ENCODE assay signal across 8 cellular contexts in the genomic region with DNA sequence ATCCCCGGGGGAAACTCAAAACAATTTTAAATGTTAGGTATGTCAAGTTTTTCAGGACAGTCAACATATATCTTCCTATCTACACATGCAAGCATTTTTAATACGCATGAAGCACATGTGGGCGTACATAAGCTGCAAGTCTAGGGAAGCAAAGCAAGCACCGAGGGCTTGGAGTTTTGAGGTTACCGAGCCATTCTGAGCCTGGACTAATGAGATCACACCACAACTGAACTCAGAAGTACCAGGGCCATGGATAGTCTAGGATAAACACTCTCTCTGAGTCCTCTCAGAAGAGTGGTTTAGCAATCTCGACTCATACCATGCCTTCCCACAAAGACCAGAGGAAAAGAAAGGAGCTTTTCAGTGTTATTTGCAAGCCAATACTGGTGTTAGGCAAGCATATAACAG.
DNase-seq lines count a peak whose midpoint lies in the region; ATAC-seq and TF ChIP-seq lines count a peak whose summit lies in the region.

No MANE protein-coding gene starts in this region.

- DNase-seq in cardiac fibroblast (ENCODE audit: low read depth in 2 of 2) (peak; percentile 51 to 55), NCI-H2171 treated with DMSO at 0.1 percent for 48 hours (lab: John Stamatoyannopoulos, UW) (no peak), WERI-Rb-1 (no peak), SW 1271 (lab: John Stamatoyannopoulos, UW) (no peak), NCI-H526 treated with DMSO at 0.1 percent for 48 hours (lab: John Stamatoyannopoulos, UW) (no peak)

- H3K4me1 ChIP-seq in neutrophil (ENCODE audit: control insufficient read depth in 1 of 2, insufficient read depth in 1 of 2, low read depth in 1 of 2, low read length in 1 of 2), result peaks cover 15 to 18% of the 10 kb centered on the region in 2 experiments

- TF ChIP-seq CTCF in cardiac fibroblast (IDR thresholded peaks at IDR 0.05; ENCODE audit: low read depth, low read length), result no peak
- no peak for TF ChIP-seq CTCF in neutrophil (IDR thresholded peaks at IDR 0.05)
- TF ChIP-seq CTCF in WERI-Rb-1 (IDR thresholded peaks at IDR 0.05; ENCODE audit: low read depth, low read length), result no peak

- no peaks in the 10 kb centered on the region for H3K36me3 ChIP-seq in neutrophil
- H3K36me3 ChIP-seq in WERI-Rb-1, result no peaks in the 10 kb centered on the region

- H3K27ac ChIP-seq in neutrophil (peak overlapping the region; percentile 52), WERI-Rb-1 (no peak overlapping the region)

- no peaks in the 10 kb centered on the region for H3K9me3 ChIP-seq in neutrophil
- no peaks in the 10 kb centered on the region for H3K9me3 ChIP-seq in WERI-Rb-1 (ENCODE audit: severe bottlenecking)

- no peak overlapping the region for H3K4me3 ChIP-seq in cardiac fibroblast (replicated peaks in 1 of 2; ENCODE audit: low read depth in 2 of 2, low read length in 2 of 2)
- H3K4me3 ChIP-seq in neutrophil (ENCODE audit: low read depth in 1 of 2, low read length in 1 of 2), result no peak overlapping the region
- no peak overlapping the region for H3K4me3 ChIP-seq in WERI-Rb-1 (ENCODE audit: low read depth, low read length)

- ATAC-seq in GM18909 (IDR thresholded peaks at IDR 0.05; ENCODE audit: poor library complexity, unreplicated experiment) (peak; percentile 16), HG03439 (IDR thresholded peaks at IDR 0.05; ENCODE audit: unreplicated experiment) (peak; percentile 19)

- H3K27me3 ChIP-seq in neutrophil, result no peaks in the 10 kb centered on the region
- no peaks in the 10 kb centered on the region for H3K27me3 ChIP-seq in WERI-Rb-1 (ENCODE audit: insufficient read depth, low read depth, severe bottlenecking)

Comparison
In these comparisons a context has a peak if more than half of its experiments do, and no peak if none do; other contexts are left out.
1. DNase-seq: peak in cardiac fibroblast (2 of 2); none in NCI-H2171 treated with DMSO at 0.1 percent for 48 hours (single experiment), WERI-Rb-1 (single experiment), SW 1271 (0 of 2) and NCI-H526 treated with DMSO at 0.1 percent for 48 hours (single experiment).